In the genomic region with DNA sequence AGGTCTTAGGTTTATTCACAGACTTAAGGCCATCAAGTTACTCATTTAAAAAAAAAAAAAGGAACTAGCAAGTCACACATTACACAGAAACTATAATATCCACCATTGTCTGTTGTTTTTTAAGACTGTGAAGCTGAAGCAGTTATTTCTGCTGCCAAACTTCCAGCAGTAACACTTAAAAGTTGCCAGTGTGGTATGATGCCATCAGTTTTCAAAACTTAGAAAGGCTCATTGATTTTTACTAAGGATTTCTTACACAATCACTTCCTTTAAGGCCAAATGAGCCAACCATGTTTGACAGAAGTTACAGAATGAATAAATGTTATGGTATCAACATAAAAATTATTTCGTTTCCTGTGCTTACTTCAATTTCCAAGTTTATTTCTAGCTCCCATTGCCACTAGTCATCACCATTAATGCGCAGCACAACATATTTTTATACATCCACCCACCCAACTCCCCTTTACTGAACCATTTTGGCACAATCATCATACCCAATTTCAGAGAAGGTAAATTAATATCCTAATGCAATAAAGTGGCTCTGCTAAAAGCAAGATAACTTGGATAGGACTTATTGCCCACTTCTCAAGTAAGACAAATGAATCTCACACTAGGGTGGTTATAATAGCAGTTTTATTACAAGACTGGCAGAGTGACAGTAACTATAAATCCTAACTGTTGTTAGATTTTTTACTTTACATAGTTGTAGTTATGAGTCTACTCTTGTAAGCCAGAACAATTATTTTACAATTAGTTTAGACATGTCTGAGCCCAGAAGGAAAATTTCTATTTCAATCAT, we compare ENCODE assay signal across 17 cellular contexts. TPM values are rescaled to one million over a fixed set of nuclear protein-coding genes. Genes with fewer than 3 reads are reported as not detected.
DNase-seq lines count a peak whose midpoint lies in the region; ATAC-seq, FAIRE-seq and TF ChIP-seq lines count a peak whose summit lies in the region.
"Had no signal": no experiment of that assay in that cellular context is flagged by ENCODE, and none has a peak within 500 bp of the region (broad histone marks: within the 10 kb centered on the region; RNA-seq: fewer than 3 reads in every experiment).

No MANE protein-coding gene starts in this region.

- H3F3A ChIP-seq in GM23248 (ENCODE audit: insufficient read depth), result peaks cover 52% of the 10 kb centered on the region

- H3K9me3 ChIP-seq in GM23248 (ENCODE audit: low read depth) (no peaks in the 10 kb centered on the region), RWPE2 (ENCODE audit: severe bottlenecking) (no peaks in the 10 kb centered on the region), esophagus squamous epithelium (no peaks in the 10 kb centered on the region), pancreas (no peaks in the 10 kb centered on the region)
- H3K9me3 ChIP-seq: adrenal gland, prostate gland had no signal

- intact Hi-C loops in esophagus squamous epithelium (cut with DNase I), result no loop called here
- intact Hi-C loops in pancreas (cut with DNase I), result no loop called here

- TF ChIP-seq CTCF in RWPE2 (IDR thresholded peaks at IDR 0.05; ENCODE audit: poor library complexity, severe bottlenecking) (no peak), esophagus squamous epithelium (IDR thresholded peaks at IDR 0.05) (no peak), pancreas (IDR thresholded peaks at IDR 0.05) (no peak), glutamatergic neuron (IDR thresholded peaks at IDR 0.05; ENCODE audit: partially characterized antibody, unreplicated experiment) (no peak)

- WGBS in GM23248 (ENCODE audit: low coverage in 1 of 2, low lambda C conversion rate in 2 of 2, missing lambda C conversion rate in 2 of 2), 2 experiments, result 42 to 58% methylated on average over 2 of the region's 2 CpGs
- 49 to 51% methylated on average over 2 of the region's 2 CpGs for WGBS in esophagus squamous epithelium, 2 donors
- 76 to 83% methylated on average over 2 of the region's 2 CpGs for WGBS in pancreas, 2 donors

- no peaks in the 10 kb centered on the region for H3K27me3 ChIP-seq in GM23248 (replicated peaks; ENCODE audit: insufficient read depth)
- H3K27me3 ChIP-seq in RWPE2 (ENCODE audit: insufficient read depth, poor library complexity, severe bottlenecking), result no peaks in the 10 kb centered on the region
- H3K27me3 ChIP-seq in esophagus squamous epithelium, result no peaks in the 10 kb centered on the region
- H3K27me3 ChIP-seq in pancreas, result no peaks in the 10 kb centered on the region
- H3K27me3 ChIP-seq: adrenal gland had no signal

- H3K4me1 ChIP-seq in GM23248 (ENCODE audit: insufficient read depth), result peaks cover 63% of the 10 kb centered on the region
- peaks cover 68% of the 10 kb centered on the region for H3K4me1 ChIP-seq in RWPE2 (ENCODE audit: insufficient read depth, poor library complexity, severe bottlenecking)
- H3K4me1 ChIP-seq in esophagus squamous epithelium, result peaks cover 5 to 60% (median 39%) of the 10 kb centered on the region in 3 donors
- H3K4me1 ChIP-seq in pancreas, result peaks cover 0 to 30% (median 24%) of the 10 kb centered on the region in 3 donors
- H3K4me1 ChIP-seq: prostate gland had no signal

- peaks cover 4% of the 10 kb centered on the region for H3K4me1 Mint-ChIP-seq in glutamatergic neuron (ENCODE audit: low read depth, unreplicated experiment)
- H3K4me1 Mint-ChIP-seq: activated T-helper 17 cell treated with anti-CD3 and anti-CD28 coated beads, Interleukin-2, amount 50 U/mL, for 72 hours had no signal

- no peak overlapping the region for H3K27ac Mint-ChIP-seq in activated naive CD4-positive, alpha-beta T cell treated with anti-CD3 and anti-CD28 coated beads, Interleukin-2, amount 50 U/mL, for 72 hours
- H3K27ac Mint-ChIP-seq in glutamatergic neuron (ENCODE audit: unreplicated experiment), result no peak overlapping the region
- H3K27ac Mint-ChIP-seq: activated CD8-positive, alpha-beta T cell treated with anti-CD3 and anti-CD28 coated beads, Interleukin-2, amount 10 ng/mL, durations not matched to agents 7 days and 5 days; activated T-helper 17 cell treated with anti-CD3 and anti-CD28 coated beads, Interleukin-2, amount 50 U/mL, for 72 hours had no signal

- H3K27me3 Mint-ChIP-seq in glutamatergic neuron (ENCODE audit: unreplicated experiment), result no peaks in the 10 kb centered on the region
- H3K27me3 Mint-ChIP-seq: activated T-helper 17 cell treated with anti-CD3 and anti-CD28 coated beads, Interleukin-2, amount 50 U/mL, for 72 hours had no signal

- no peak overlapping the region for H3K4me3 Mint-ChIP-seq in glutamatergic neuron (ENCODE audit: unreplicated experiment)
- H3K4me3 Mint-ChIP-seq: activated CD8-positive, alpha-beta T cell treated with anti-CD3 and anti-CD28 coated beads, Interleukin-2, amount 10 ng/mL, durations not matched to agents 7 days and 5 days; activated T-helper 17 cell treated with anti-CD3 and anti-CD28 coated beads, Interleukin-2, amount 50 U/mL, for 72 hours had no signal

- H3K36me3 ChIP-seq in GM23248 (ENCODE audit: low read depth) (no peaks in the 10 kb centered on the region), RWPE2 (ENCODE audit: low read depth) (0 out of 2 replicates have a peak, but pooled peaks cover 5% of the 10 kb centered on the region), esophagus squamous epithelium (no peaks in the 10 kb centered on the region), pancreas (no peaks in the 10 kb centered on the region)
- H3K36me3 ChIP-seq: adrenal gland, prostate gland had no signal

- H3K4me3 ChIP-seq in GM23248, result no peak overlapping the region
- H3K4me3 ChIP-seq in RWPE2 (ENCODE audit: severe bottlenecking), result no peak overlapping the region
- H3K4me3 ChIP-seq in esophagus squamous epithelium, result no peak overlapping the region
- H3K4me3 ChIP-seq in pancreas, result no peak overlapping the region
- H3K4me3 ChIP-seq: adrenal gland, prostate gland had no signal

- no peak for TF ChIP-seq POLR2A in esophagus squamous epithelium (IDR thresholded peaks at IDR 0.05)

- DNase-seq in GM23248 (peak; percentile 63), RWPE2 (ENCODE audit: low spot score) (no peak), esophagus squamous epithelium (lab: John Stamatoyannopoulos, UW) (no peak), pancreas (no peak), glutamatergic neuron (no peak), OCI-M1 (lab: John Stamatoyannopoulos, UW) (no peak)
- no peak for DNase-seq in activated naive CD4-positive, alpha-beta T cell treated with anti-CD3 and anti-CD28 coated beads, Interleukin-2, amount 50 U/mL, for 72 hours (ENCODE audit: low spot score in 2 of 2)
- DNase-seq: activated CD8-positive, alpha-beta T cell treated with anti-CD3 and anti-CD28 coated beads, Interleukin-2, amount 10 ng/mL, durations not matched to agents 7 days and 5 days; adrenal gland; hypothalamus; Kasumi-1; NCI-H187; NCI-H510A treated with DMSO at 0.1 percent for 48 hours; SW 1271 had no signal

- H3K36me3 Mint-ChIP-seq in activated naive CD4-positive, alpha-beta T cell treated with anti-CD3 and anti-CD28 coated beads, Interleukin-2, amount 50 U/mL, for 72 hours, result no peaks in the 10 kb centered on the region
- no peaks in the 10 kb centered on the region for H3K36me3 Mint-ChIP-seq in glutamatergic neuron (ENCODE audit: unreplicated experiment)

- peaks cover 9 to 12% of the 10 kb centered on the region in 2 donors for H3K9me3 Mint-ChIP-seq in activated naive CD4-positive, alpha-beta T cell treated with anti-CD3 and anti-CD28 coated beads, Interleukin-2, amount 50 U/mL, for 72 hours
- H3K9me3 Mint-ChIP-seq in glutamatergic neuron (ENCODE audit: unreplicated experiment), result peaks cover 1% of the 10 kb centered on the region

- H3K9me2 ChIP-seq in GM23248 (ENCODE audit: insufficient read depth), result peaks cover 7% of the 10 kb centered on the region; the same call in 1 of the 2 replicates

- no peaks in the 10 kb centered on the region for H4K20me1 ChIP-seq in GM23248 (ENCODE audit: insufficient read depth)

- H2AFZ ChIP-seq in GM23248, result no peak overlapping the region

- FAIRE-seq in pancreas (lab: Jason Lieb, UNC), result no peak

- peaks cover 95% of the 10 kb centered on the region for H3K79me2 ChIP-seq in GM23248 (ENCODE audit: insufficient read depth)

- H3K27ac ChIP-seq in GM23248 (peak overlapping the region; percentile 43), RWPE2 (ENCODE audit: poor library complexity, severe bottlenecking) (peak overlapping the region; percentile 69), esophagus squamous epithelium (peak overlapping the region in 3 of 4 donors; percentile 13 to 38 (median 35)), pancreas (peak overlapping the region in 1 of 4 donors; percentile 17)
- H3K27ac ChIP-seq: prostate gland had no signal

- no peak overlapping the region; the same call in 1 of the 2 replicates for H3K9ac ChIP-seq in GM23248

- ATAC-seq in RWPE2 (ENCODE audit: low read depth) (no peak), pancreas (peak in 3 of 4 donors; percentile 18 to 36 (median 32)), GM19035 (IDR thresholded peaks at IDR 0.05; ENCODE audit: unreplicated experiment) (no peak)
- no peak for ATAC-seq in activated naive CD4-positive, alpha-beta T cell treated with anti-CD3 and anti-CD28 coated beads, Interleukin-2, amount 50 U/mL, for 72 hours
- ATAC-seq: activated CD8-positive, alpha-beta T cell treated with anti-CD3 and anti-CD28 coated beads, Interleukin-2, amount 10 ng/mL, durations not matched to agents 7 days and 5 days; activated T-helper 17 cell treated with anti-CD3 and anti-CD28 coated beads, Interleukin-2, amount 50 U/mL, for 72 hours had no signal

- in situ Hi-C loops in GM23248 (cut with MboI), result loop anchor here (25.0 kb wide), 2 partner anchors 271 to 996 kb away; partner anchors contain the start of gene CTSO

- H3K4me2 ChIP-seq in GM23248 (ENCODE audit: unreplicated experiment), result peak overlapping the region; percentile 57

RNA-seq across cellular contexts. Expression of gene PDGFC, which starts 13.1 kb away (rescaled TPM):
- 64.4 and 84.0 TPM in 2 replicates for total RNA-seq in GM23248 (2014; rRNA removed; shearing (Covaris generic))
- 26.5 and 29.0 TPM in 2 replicates for polyA plus RNA-seq in GM23248 (2016; fragmentation: Nextera tagmentation; extraction: Ambion mirVana)
- 10 to 100 TPM in 2 of 4 donors, 1 to 10 TPM in 2; 2.9 to 22.1 (median 7.7) TPM for total RNA-seq in esophagus squamous epithelium
- total RNA-seq in pancreas, result 10 to 100 TPM; 10.8 to 32.9 (median 13.5) TPM
- polyA plus RNA-seq in pancreas, result 10 to 100 TPM in 1 of 2 donors, 1 to 10 TPM in 1; 4.3 to 13.4 TPM
- total RNA-seq in activated naive CD4-positive, alpha-beta T cell treated with anti-CD3 and anti-CD28 coated beads, Interleukin-2, amount 50 U/mL, for 72 hours, result not detected
- 0.64 TPM for total RNA-seq in glutamatergic neuron (ENCODE audit: unreplicated experiment)
- total RNA-seq: activated CD8-positive, alpha-beta T cell treated with anti-CD3 and anti-CD28 coated beads, Interleukin-2, amount 10 ng/mL, durations not matched to agents 7 days and 5 days; activated T-helper 17 cell treated with anti-CD3 and anti-CD28 coated beads, Interleukin-2, amount 50 U/mL, for 72 hours had no signal

Comparison
In these comparisons a context has a peak if more than half of its experiments do, and no peak if none do; other contexts are left out.
1. ATAC-seq: peak in pancreas (3 of 4); none in RWPE2 (single experiment), activated naive CD4-positive, alpha-beta T cell treated with anti-CD3 and anti-CD28 coated beads, Interleukin-2, amount 50 U/mL, for 72 hours (0 of 2) and GM19035 (single experiment).